8 cellular contexts compared by ENCODE assay signal in genomic region chr1:10398278-10398733, GRCh38. TPM values are rescaled to one million over a fixed set of nuclear protein-coding genes. Genes with fewer than 3 reads are reported as not detected.
DNase-seq lines count a peak whose midpoint lies in the region; ATAC-seq and TF ChIP-seq lines count a peak whose summit lies in the region.

No MANE protein-coding gene starts in this region.

- no peak for TF ChIP-seq CTCF in GM06990 (IDR thresholded peaks at IDR 0.05; ENCODE audit: insufficient read depth, low read length, poor library complexity, severe bottlenecking)
- no peak for TF ChIP-seq CTCF in Loucy (conservative IDR thresholded peaks at IDR 0.05; ENCODE audit: low read length)
- TF ChIP-seq CTCF in dorsolateral prefrontal cortex (IDR thresholded peaks at IDR 0.05 in 54 of 56, conservative IDR thresholded peaks at IDR 0.05 in 2 of 56; ENCODE audit: low read depth in 1 of 56, partially characterized antibody in 56 of 56) = no peak
- TF ChIP-seq CTCF in osteoblast (IDR thresholded peaks at IDR 0.05; ENCODE audit: extremely low read depth, low read depth, low read length) = no peak

- peak overlapping the region; percentile 81 for H3K4me2 ChIP-seq in Loucy (ENCODE audit: low read depth, low read length, poor library complexity, severe bottlenecking)
- H3K4me2 ChIP-seq in osteoblast (ENCODE audit: insufficient read depth, low read length) = peak overlapping the region; percentile 95

- H3K9me2 ChIP-seq in Loucy (replicated peaks; ENCODE audit: low read depth, low read length) = no peaks in the 10 kb centered on the region

- H3K4me1 ChIP-seq in Loucy (ENCODE audit: insufficient read depth, low read length, poor library complexity, severe bottlenecking) (peaks cover 20% of the 10 kb centered on the region), osteoblast (ENCODE audit: insufficient read depth, low read length) (peaks cover 20% of the 10 kb centered on the region)

- intact Hi-C loops in dorsolateral prefrontal cortex (cut with DNase I) = loop anchor here (2.0 to 5.0 kb wide), 2 partner anchors 32 to 34 kb away; partner anchors contain the start of gene CENPS (in 2 of the 2)

- peak overlapping the region; percentile 91 for H3K4me3 ChIP-seq in GM06990 (replicated peaks; ENCODE audit: low read depth, low read length)
- H3K4me3 ChIP-seq in Loucy (ENCODE audit: low read length, poor library complexity, severe bottlenecking) = peak overlapping the region; percentile 83
- H3K4me3 ChIP-seq in dorsolateral prefrontal cortex = peak overlapping the region; percentile 71 to 100 (median 94)
- H3K4me3 ChIP-seq in osteoblast (ENCODE audit: insufficient read depth, low read length) = peak overlapping the region; percentile 98

- no peak for ATAC-seq in GM19395 (IDR thresholded peaks at IDR 0.05; ENCODE audit: unreplicated experiment)

- H3K27ac ChIP-seq in dorsolateral prefrontal cortex = peak overlapping the region in 56 of 59 donors; percentile 28 to 94 (median 83)
- peak overlapping the region; percentile 69 for H3K27ac ChIP-seq in osteoblast (ENCODE audit: low read depth, low read length)

- no peaks in the 10 kb centered on the region for H3F3A ChIP-seq in Loucy (ENCODE audit: low read depth)

- H2AFZ ChIP-seq in Loucy (ENCODE audit: low read length) (peak overlapping the region; percentile 91), osteoblast (ENCODE audit: low read length) (peak overlapping the region; percentile 96)

- no peaks in the 10 kb centered on the region for H3K27me3 ChIP-seq in GM06990 (replicated peaks; ENCODE audit: control insufficient read depth, insufficient read depth, low read length)
- no peaks in the 10 kb centered on the region for H3K27me3 ChIP-seq in Loucy (ENCODE audit: insufficient read depth, low read length, poor library complexity, severe bottlenecking)
- no peaks in the 10 kb centered on the region for H3K27me3 ChIP-seq in dorsolateral prefrontal cortex
- H3K27me3 ChIP-seq in osteoblast (ENCODE audit: insufficient read depth, low read length) = no peaks in the 10 kb centered on the region

- H3K36me3 ChIP-seq in GM06990 (ENCODE audit: control insufficient read depth, insufficient read depth, low read length) = peaks cover 3% of the 10 kb centered on the region
- peaks cover 8% of the 10 kb centered on the region; the same call in 1 of the 2 replicates for H3K36me3 ChIP-seq in Loucy (ENCODE audit: insufficient read depth, low read length)
- H3K36me3 ChIP-seq in osteoblast (ENCODE audit: insufficient read depth, low read length) = peaks cover 7% of the 10 kb centered on the region

- H3K79me2 ChIP-seq in Loucy (ENCODE audit: insufficient read depth, low read length) = peaks cover 37% of the 10 kb centered on the region
- peaks cover 27% of the 10 kb centered on the region for H3K79me2 ChIP-seq in osteoblast (ENCODE audit: insufficient read depth, low read length)

- no peaks in the 10 kb centered on the region for H3K9me3 ChIP-seq in Loucy (ENCODE audit: insufficient read depth, low read depth, low read length)
- H3K9me3 ChIP-seq in osteoblast (ENCODE audit: low read depth, low read length) = no peaks in the 10 kb centered on the region

- DNase-seq in GM06990 (ENCODE audit: extremely low read depth, insufficient read length) = no peak
- no peak for DNase-seq in dorsolateral prefrontal cortex
- DNase-seq in osteoblast (ENCODE audit: insufficient read length, low spot score, missing footprints) = no peak
- DNase-seq in NCI-H2081 (lab: John Stamatoyannopoulos, UW) = no peak
- DNase-seq in NCI-H1092 (lab: John Stamatoyannopoulos, UW) = no peak
- DNase-seq in NCI-H187 (lab: John Stamatoyannopoulos, UW) = no peak

- H3K9ac ChIP-seq in Loucy (ENCODE audit: low read depth, low read length, poor library complexity, severe bottlenecking) = peak overlapping the region; percentile 65

- H4K20me1 ChIP-seq in Loucy (ENCODE audit: insufficient read depth, low read length, poor library complexity, severe bottlenecking) (peaks cover 23% of the 10 kb centered on the region), osteoblast (ENCODE audit: insufficient read depth, low read length) (peaks cover 7% of the 10 kb centered on the region)

RNA-seq across cellular contexts. Expression of gene PGD, which starts 0.6 kb away (rescaled TPM):
- total RNA-seq in dorsolateral prefrontal cortex = 10 to 100 TPM; 47.6 to 99.3 (median 70.6) TPM
- total RNA-seq in osteoblast = 136 and 142 TPM in 2 replicates

RNA-seq across cellular contexts. Expression of gene CENPS, which starts 31.9 kb away (rescaled TPM):
- 10 to 100 TPM in 108 of 120 experiments, 1 to 10 TPM in 12; 7.2 to 24.1 (median 14.9) TPM for total RNA-seq in dorsolateral prefrontal cortex
- total RNA-seq in osteoblast = 13.6 and 17.4 TPM in 2 replicates

RNA-seq across cellular contexts. Expression of gene CORT, which starts 51.5 kb away (rescaled TPM):
- 1 to 10 TPM in 117 of 120 experiments, under 1 TPM in 2, not detected in 1; 0.99 to 10.0 (median 3.4) TPM for total RNA-seq in dorsolateral prefrontal cortex
- 0.29 and 0.36 TPM in 2 replicates for total RNA-seq in osteoblast
